10 cellular contexts compared by ENCODE assay signal in genomic region chr1:67834246-67834877, GRCh38. TPM values are rescaled to one million over a fixed set of nuclear protein-coding genes. Genes with fewer than 3 reads are reported as not detected.
DNase-seq lines count a peak whose midpoint lies in the region; ATAC-seq and TF ChIP-seq lines count a peak whose summit lies in the region.
"Had no signal": no experiment of that assay in that cellular context is flagged by ENCODE, and none has a peak within 500 bp of the region (broad histone marks: within the 10 kb centered on the region; RNA-seq: fewer than 3 reads in every experiment).

No MANE protein-coding gene starts in this region.

- TF ChIP-seq POLR2A in testis (IDR thresholded peaks at IDR 0.05) (no peak), esophagus muscularis mucosa (IDR thresholded peaks at IDR 0.05; ENCODE audit: low read depth) (no peak)

- H3K4me1 ChIP-seq in hepatocyte (ENCODE audit: insufficient read depth) = peaks cover 23% of the 10 kb centered on the region
- peaks cover 14% of the 10 kb centered on the region for H3K4me1 ChIP-seq in testis
- peaks cover 27 to 37% (median 35%) of the 10 kb centered on the region in 4 donors for H3K4me1 ChIP-seq in esophagus muscularis mucosa

- H3K4me3 Mint-ChIP-seq in T-cell = peak overlapping the region; percentile 13 to 77 (median 39)

- no peak overlapping the region for H3K27ac Mint-ChIP-seq in T-cell
- H3K27ac Mint-ChIP-seq: activated naive CD4-positive, alpha-beta T cell treated with anti-CD3 and anti-CD28 coated beads, Interleukin-2, amount 50 U/mL, for 24 hours had no signal

- H3K4me3 ChIP-seq in hepatocyte (no peak overlapping the region), testis (no peak overlapping the region), esophagus muscularis mucosa (no peak overlapping the region)

- ATAC-seq in T-cell (replicated peaks in 1 of 4) = no peak
- ATAC-seq in HG02973 (IDR thresholded peaks at IDR 0.05; ENCODE audit: unreplicated experiment) = no peak

- CTCF ChIA-PET in T-cell (lab: Charles Lee) = no interaction called here

- H3K4me1 Mint-ChIP-seq in T-cell = peaks cover 10 to 18% (median 14%) of the 10 kb centered on the region in 3 donors

- TF ChIP-seq EP300 in esophagus muscularis mucosa (IDR thresholded peaks at IDR 0.05) = no peak

- H3K27ac ChIP-seq in hepatocyte (no peak overlapping the region), testis (peak overlapping the region; percentile 85 to 94), esophagus muscularis mucosa (replicated peaks in 1 of 4) (peak overlapping the region in 2 of 4 donors; percentile 93)
- H3K27ac ChIP-seq: KMS-11 had no signal

- H3K79me2 ChIP-seq in hepatocyte = peaks cover 22% of the 10 kb centered on the region

- H3K4me2 ChIP-seq in hepatocyte = peak overlapping the region; percentile 84
- H3K4me2 ChIP-seq: KMS-11 had no signal

- no peaks in the 10 kb centered on the region for H3K36me3 Mint-ChIP-seq in T-cell
- H3K36me3 Mint-ChIP-seq: activated naive CD4-positive, alpha-beta T cell treated with anti-CD3 and anti-CD28 coated beads, Interleukin-2, amount 50 U/mL, for 24 hours had no signal

- intact Hi-C loops in testis (cut with DNase I; ENCODE audit: low total_unique reads) (loop anchor here (10.0 kb wide), 1 partner anchor 60 kb away; no protein-coding TSS in a partner anchor), esophagus muscularis mucosa (cut with DNase I) (loop anchor here (5.0 kb wide), 1 partner anchor 67 kb away; no protein-coding TSS in a partner anchor)

- peak; percentile 40 for DNase-seq in NCI-H2171 treated with DMSO at 0.1 percent for 48 hours (lab: John Stamatoyannopoulos, UW)
- no peak for DNase-seq in NCI-H2171 (lab: John Stamatoyannopoulos, UW)
- DNase-seq in T-cell = no peak
- no peak for DNase-seq in hepatocyte (ENCODE audit: low spot score)
- no peak for DNase-seq in testis
- DNase-seq in esophagus muscularis mucosa (ENCODE audit: extremely low spot score) = no peak
- no peak for DNase-seq in stimulated activated CD4-positive, alpha-beta T cell treated with anti-CD3 and anti-CD28 coated beads, Interleukin-2, amount 100 ng/mL, for 24 hours

- no peaks in the 10 kb centered on the region for H3K9me2 ChIP-seq in hepatocyte (replicated peaks; ENCODE audit: insufficient read depth)

- H3K9me3 ChIP-seq in hepatocyte (ENCODE audit: low read depth) (no peaks in the 10 kb centered on the region), testis (no peaks in the 10 kb centered on the region), esophagus muscularis mucosa (no peaks in the 10 kb centered on the region)

- POLR2A ChIA-PET in T-cell (lab: Charles Lee) = no interaction called here

- H3K36me3 ChIP-seq in hepatocyte (replicated peaks; ENCODE audit: insufficient read depth, low read depth) = no peaks in the 10 kb centered on the region
- no peaks in the 10 kb centered on the region for H3K36me3 ChIP-seq in testis (ENCODE audit: low read depth, missing control alignments)
- no peaks in the 10 kb centered on the region for H3K36me3 ChIP-seq in esophagus muscularis mucosa

- no peaks in the 10 kb centered on the region for H3K9me3 Mint-ChIP-seq in T-cell
- H3K9me3 Mint-ChIP-seq: activated naive CD4-positive, alpha-beta T cell treated with anti-CD3 and anti-CD28 coated beads, Interleukin-2, amount 50 U/mL, for 24 hours had no signal

- H3K27me3 Mint-ChIP-seq in T-cell = peaks cover 45 to 56% of the 10 kb centered on the region in 2 donors

- 85% methylated on average over 4 of the region's 4 CpGs for WGBS in hepatocyte (ENCODE audit: low lambda C conversion rate, missing lambda C conversion rate)
- 67 to 72% methylated on average over 4 of the region's 4 CpGs for WGBS in testis, 2 donors
- WGBS in esophagus muscularis mucosa = 95% methylated on average over 4 of the region's 4 CpGs

- TF ChIP-seq CTCF in hepatocyte (IDR thresholded peaks at IDR 0.05; ENCODE audit: poor library complexity) (no peak), testis (IDR thresholded peaks at IDR 0.05) (no peak), esophagus muscularis mucosa (IDR thresholded peaks at IDR 0.05) (no peak)

- H4K20me1 ChIP-seq in hepatocyte (ENCODE audit: insufficient read depth, poor library complexity, severe bottlenecking) = no peaks in the 10 kb centered on the region

- H2AFZ ChIP-seq in hepatocyte = peak overlapping the region; percentile 68

- H3K27me3 ChIP-seq in hepatocyte (no peaks in the 10 kb centered on the region), testis (no peaks in the 10 kb centered on the region), esophagus muscularis mucosa (no peaks in the 10 kb centered on the region)

RNA-seq across cellular contexts. Expression of gene GNG12, which starts 1.1 kb away (rescaled TPM):
- total RNA-seq in T-cell (under 1 TPM in 3 of 5 donors, not detected in 2; 0.26 to 0.44 (median 0.35) TPM), hepatocyte (97.0 and 108 TPM in 2 replicates), testis (10 to 100 TPM; 28.1 to 46.0 TPM), esophagus muscularis mucosa (100 to 1,000 TPM; 108 to 118 (median 111) TPM)
- polyA plus RNA-seq in hepatocyte (49.6 and 51.9 TPM in 2 replicates), testis (ENCODE audit: insufficient read depth, low read depth, low replicate concordance) (39.3 TPM)

Comparison
In these comparisons a context has a peak if more than half of its experiments do, and no peak if none do; other contexts are left out.
1. RNA of gene GNG12, which starts 1.1 kb away (total RNA-seq): 108 to 118 TPM in esophagus muscularis mucosa, 97.0 to 108 TPM in hepatocyte and 28.1 to 46.0 TPM in testis; 0.26 to 0.44 TPM in T-cell; every median in the first group is over 10 times any median in the second.